In the genomic region with DNA sequence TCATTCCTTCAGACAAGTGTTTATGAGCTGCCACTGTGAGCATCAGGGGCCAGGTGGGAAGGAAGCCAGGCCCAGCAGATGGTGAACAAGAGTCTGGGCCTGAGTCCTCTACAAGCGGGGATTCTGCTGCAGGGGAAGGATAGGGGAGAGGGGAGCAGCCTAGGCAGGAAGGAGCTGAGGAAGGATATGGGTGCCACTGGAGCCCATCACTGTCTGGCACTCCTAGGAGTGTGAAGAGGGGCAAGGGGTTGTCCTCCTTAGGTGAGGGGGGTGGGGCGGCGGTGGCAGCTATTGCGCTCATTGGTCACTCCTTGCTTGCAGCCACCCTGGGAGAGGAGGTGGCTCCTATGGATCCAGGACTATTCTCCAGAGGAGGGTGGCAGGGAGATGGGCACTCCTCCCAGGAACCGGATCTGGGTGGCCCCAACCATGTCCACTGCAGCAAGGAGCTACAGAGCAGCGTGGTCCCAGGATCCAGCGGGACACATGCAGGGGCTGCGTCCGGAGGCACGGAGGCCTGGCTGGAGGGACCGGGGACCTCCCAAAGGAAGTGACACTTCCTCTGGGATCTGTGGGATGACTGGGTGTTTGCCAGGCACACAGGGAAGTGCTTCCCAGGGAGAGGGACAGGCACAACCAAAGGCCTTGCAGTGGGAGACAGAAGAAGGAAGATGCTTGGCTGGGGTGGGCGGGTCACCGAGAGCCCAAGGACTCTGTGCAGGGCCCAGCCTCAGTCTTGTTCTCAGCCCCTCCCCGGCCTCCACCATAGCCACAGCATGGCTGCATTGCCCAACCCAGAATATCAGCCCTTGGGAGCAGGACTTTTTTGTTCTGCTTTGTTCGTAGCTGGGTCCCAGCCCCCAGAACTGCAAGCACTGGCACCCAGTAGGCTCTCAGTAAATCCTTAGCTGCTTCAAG, we compare ENCODE assay signal across 9 cellular contexts. TPM values are rescaled to one million over a fixed set of nuclear protein-coding genes. Genes with fewer than 3 reads are reported as not detected.
"Had no signal": no experiment of that assay in that cellular context is flagged by ENCODE, and none has a peak within 500 bp of the region (broad histone marks: within the 10 kb centered on the region; RNA-seq: fewer than 3 reads in every experiment).

No MANE protein-coding gene starts in this region.

RNA-seq across cellular contexts. Expression of a gene that starts 16.6 kb away (rescaled TPM):
- total RNA-seq: LHCN-M2, MCF 10A, NCI-H460, OCI-LY7, PC-9, Right ventricle myocardium superior, RPMI7951, SJSA1 had no signal
- polyA plus RNA-seq: SK-N-SH had no signal
